Comparison of ENCODE assay signal across 9 cellular contexts in genomic region chr16:55510185-55510805, GRCh38. TPM values are rescaled to one million over a fixed set of nuclear protein-coding genes. Genes with fewer than 3 reads are reported as not detected.
A peak's percentile ranks its signal among the peaks of the same experiment; 100 is the strongest.
DNase-seq lines count a peak whose midpoint lies in the region; ATAC-seq and TF ChIP-seq lines count a peak whose summit lies in the region.
"Had no signal": no experiment of that assay in that cellular context is flagged by ENCODE, and none has a peak within 500 bp of the region (broad histone marks: within the 10 kb centered on the region; RNA-seq: fewer than 3 reads in every experiment).

No MANE protein-coding gene starts in this region.

- peaks cover 30% of the 10 kb centered on the region for H3K9me3 Mint-ChIP-seq in mesothelial cell of epicardium
- H3K9me3 Mint-ChIP-seq in naive thymus-derived CD8-positive, alpha-beta T cell: peaks cover 4 to 23% (median 18%) of the 10 kb centered on the region in 9 donors

- H3K4me1 Mint-ChIP-seq in mesothelial cell of epicardium: peaks cover 14% of the 10 kb centered on the region
- H3K4me1 Mint-ChIP-seq in naive thymus-derived CD8-positive, alpha-beta T cell: peaks cover 9 to 14% (median 12%) of the 10 kb centered on the region in 4 donors

- H3K36me3 ChIP-seq in left ventricle myocardium inferior: peaks cover 12% of the 10 kb centered on the region
- no peaks in the 10 kb centered on the region for H3K36me3 ChIP-seq in uterus

- H3K4me3 ChIP-seq in left ventricle myocardium inferior (peak overlapping the region; percentile 76), astrocyte of the spinal cord (ENCODE audit: low read depth, low read length) (peak overlapping the region; percentile 78), uterus (peak overlapping the region; percentile 56 to 83)

- H3K27me3 Mint-ChIP-seq in mesothelial cell of epicardium (ENCODE audit: low read depth): no peaks in the 10 kb centered on the region
- H3K27me3 Mint-ChIP-seq in naive thymus-derived CD8-positive, alpha-beta T cell: peaks cover 25 to 58% (median 44%) of the 10 kb centered on the region in 5 donors

- peak overlapping the region; percentile 79 for H3K27ac ChIP-seq in left ventricle myocardium inferior (replicated peaks)
- peak overlapping the region; percentile 84 for H3K27ac ChIP-seq in uterus
- H3K27ac ChIP-seq: C4-2B had no signal

- TF ChIP-seq CTCF in left ventricle myocardium inferior (IDR thresholded peaks at IDR 0.05; ENCODE audit: borderline replicate concordance) (no peak), astrocyte of the spinal cord (IDR thresholded peaks at IDR 0.05; ENCODE audit: low read depth, low read length) (no peak), mesothelial cell of epicardium (IDR thresholded peaks at IDR 0.05; ENCODE audit: unreplicated experiment) (no peak), uterus (IDR thresholded peaks at IDR 0.05) (no peak)

- POLR2A ChIA-PET in naive thymus-derived CD8-positive, alpha-beta T cell (lab: Charles Lee): no interaction called here

- H3K9me3 ChIP-seq in left ventricle myocardium inferior (replicated peaks) (peaks cover 21% of the 10 kb centered on the region), uterus (no peaks in the 10 kb centered on the region)

- DNase-seq in left ventricle myocardium inferior: no peak
- no peak for DNase-seq in left ventricle myocardium superior
- DNase-seq in astrocyte of the spinal cord (ENCODE audit: low read depth, low spot score): no peak
- no peak for DNase-seq in mesothelial cell of epicardium (ENCODE audit: low spot score in 2 of 2, unreplicated experiment in 2 of 2)
- no peak for DNase-seq in uterus
- no peak for DNase-seq in naive thymus-derived CD8-positive, alpha-beta T cell

- H3K36me3 Mint-ChIP-seq in mesothelial cell of epicardium: peaks cover 41% of the 10 kb centered on the region
- peaks cover 0 to 17% (median 4%) of the 10 kb centered on the region in 3 donors for H3K36me3 Mint-ChIP-seq in naive thymus-derived CD8-positive, alpha-beta T cell

- intact Hi-C loops in left ventricle myocardium inferior (cut with micrococcal nuclease) (no loop called here), left ventricle myocardium superior (cut with micrococcal nuclease) (no loop called here), uterus (cut with DNase I; ENCODE audit: low total_unique reads) (no loop called here)

- H3K4me3 Mint-ChIP-seq in mesothelial cell of epicardium: peak overlapping the region; percentile 79
- peak overlapping the region in 2 of 10 donors; percentile 78 to 84 for H3K4me3 Mint-ChIP-seq in naive thymus-derived CD8-positive, alpha-beta T cell

- H3K27ac Mint-ChIP-seq in mesothelial cell of epicardium: no peak overlapping the region
- no peak overlapping the region for H3K27ac Mint-ChIP-seq in naive thymus-derived CD8-positive, alpha-beta T cell

- ATAC-seq in left ventricle myocardium superior (no peak), HG03045 (IDR thresholded peaks at IDR 0.05; ENCODE audit: unreplicated experiment) (no peak), HG03175 (IDR thresholded peaks at IDR 0.05; ENCODE audit: unreplicated experiment) (no peak)
- ATAC-seq in naive thymus-derived CD8-positive, alpha-beta T cell: no peak

- peaks cover 12% of the 10 kb centered on the region for H3K4me1 ChIP-seq in left ventricle myocardium inferior
- H3K4me1 ChIP-seq in uterus: no peaks in the 10 kb centered on the region

- in situ Hi-C loops in astrocyte of the spinal cord (cut with HindIII; ENCODE audit: low sequenced_read_pairs): no loop called here

- no peak for TF ChIP-seq POLR2A in uterus (IDR thresholded peaks at IDR 0.05)

- H3K27me3 ChIP-seq in left ventricle myocardium inferior (ENCODE audit: low read depth) (no peaks in the 10 kb centered on the region), uterus (no peaks in the 10 kb centered on the region)

RNA-seq across cellular contexts. Expression of gene LPCAT2, which starts 1.4 kb away (rescaled TPM):
- total RNA-seq in left ventricle myocardium inferior: 6.9 TPM
- total RNA-seq in left ventricle myocardium superior: 8.3 TPM
- total RNA-seq in mesothelial cell of epicardium: 22.4 to 25.1 TPM (median 25.0 TPM) in 3 replicates
- 10 to 100 TPM; 28.8 to 52.9 (median 36.3) TPM for total RNA-seq in uterus
- under 1 TPM in 1 of 2 experiments, not detected in 1; 0.70 TPM for total RNA-seq in naive thymus-derived CD8-positive, alpha-beta T cell
- not detected for polyA plus RNA-seq in naive thymus-derived CD8-positive, alpha-beta T cell

RNA-seq across cellular contexts. Expression of gene MMP2, which starts 31.3 kb away (rescaled TPM):
- total RNA-seq in left ventricle myocardium inferior (87.4 TPM), left ventricle myocardium superior (88.7 TPM), mesothelial cell of epicardium (383 to 396 TPM (median 385 TPM) in 3 replicates), uterus (100 to 1,000 TPM; 130 to 578 (median 324) TPM)
- under 1 TPM in 1 of 2 experiments, not detected in 1; 0.36 TPM for total RNA-seq in naive thymus-derived CD8-positive, alpha-beta T cell
- polyA plus RNA-seq in naive thymus-derived CD8-positive, alpha-beta T cell: not detected

RNA-seq across cellular contexts. Expression of gene CAPNS2, which starts 56.2 kb away (rescaled TPM):
- total RNA-seq in left ventricle myocardium inferior: not detected
- not detected for total RNA-seq in left ventricle myocardium superior
- total RNA-seq in mesothelial cell of epicardium: 2.2 to 2.8 TPM (median 2.5 TPM) in 3 replicates
- total RNA-seq in uterus: 1 to 10 TPM in 1 of 4 donors, under 1 TPM in 1, not detected in 2; 0.90 to 2.1 TPM
- not detected for total RNA-seq in naive thymus-derived CD8-positive, alpha-beta T cell
- not detected for polyA plus RNA-seq in naive thymus-derived CD8-positive, alpha-beta T cell

Comparison
In these comparisons a context has a peak if more than half of its experiments do, and no peak if none do; other contexts are left out.
1. RNA of gene MMP2, which starts 31.3 kb away (total RNA-seq): 130 to 578 TPM in uterus, 383 to 396 TPM in mesothelial cell of epicardium, 88.7 TPM in left ventricle myocardium superior (single experiment) and 87.4 TPM in left ventricle myocardium inferior (single experiment); 0.36 TPM in naive thymus-derived CD8-positive, alpha-beta T cell; every median in the first group is over 10 times any median in the second.
2. Peak in every context shown above with its lines, with median percentiles within 50 percentile points of each other: H3K4me3 ChIP-seq.